In the genomic region with DNA sequence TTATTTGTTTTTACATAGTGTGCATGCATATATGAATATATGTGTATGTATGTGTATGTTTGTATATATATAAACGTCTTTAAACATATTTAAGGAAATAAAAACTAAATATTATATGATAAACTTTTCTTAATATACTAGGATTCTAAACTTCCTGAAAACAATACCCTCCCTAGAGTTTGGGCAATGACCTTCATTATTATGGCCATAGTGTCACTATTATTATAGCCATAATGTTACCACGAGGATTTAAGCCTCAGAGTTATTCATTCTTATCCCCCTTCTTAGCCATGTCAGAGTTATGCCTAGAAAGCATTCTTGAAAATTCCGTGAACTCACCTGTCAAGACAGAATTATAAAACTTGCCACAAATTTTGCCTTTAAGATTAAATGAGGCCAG, we compare ENCODE assay signal across 13 cellular contexts.
"Had no signal": no experiment of that assay in that cellular context is flagged by ENCODE, and none has a peak within 500 bp of the region (broad histone marks: within the 10 kb centered on the region; RNA-seq: fewer than 3 reads in every experiment).

No MANE protein-coding gene starts in this region.

- FAIRE-seq: urothelium cell line had no signal

- H3K4me3 ChIP-seq: coronary artery, gastrocnemius medialis, left lung had no signal

- H3K36me3 ChIP-seq: gastrocnemius medialis, left lung had no signal

- H3K27me3 ChIP-seq: gastrocnemius medialis, left lung had no signal

- DNase-seq: activated B cell treated with CpG ODN at 0.5 μM for 24 hours; activated CD4-positive, alpha-beta memory T cell treated with anti-CD3 and anti-CD28 coated beads, Interleukin-2, amount 10 ng/mL, durations not matched to agents 7 days and 5 days; activated CD4-positive, alpha-beta T cell treated with anti-CD3 and anti-CD28 coated beads for 4 hours; activated CD8-positive, alpha-beta memory T cell treated with anti-CD3 and anti-CD28 coated beads, Interleukin-2, amount 10 ng/mL, durations not matched to agents 7 days and 5 days; activated naive CD4-positive, alpha-beta T cell treated with Interleukin-2 at 50 U/mL for 16 hours; activated T-cell treated with anti-CD3 and anti-CD28 coated beads, Interleukin-2, amount 50 U/mL, for 1 hour; central memory CD4-positive, alpha-beta T cell; gastrocnemius medialis; stimulated activated naive CD4-positive, alpha-beta T cell; T-cell had no signal

- H3K27ac ChIP-seq: coronary artery, gastrocnemius medialis had no signal

- H3K4me1 ChIP-seq: gastrocnemius medialis had no signal

- ATAC-seq: activated CD8-positive, alpha-beta memory T cell treated with anti-CD3 and anti-CD28 coated beads, Interleukin-2, amount 10 ng/mL, durations not matched to agents 7 days and 5 days; T-cell had no signal

- H3K9me3 ChIP-seq: gastrocnemius medialis, left lung had no signal
